ENCODE assay signal across 25 cellular contexts in genomic region chr5:169847519-169847918, GRCh38.
DNase-seq lines count a peak whose midpoint lies in the region; ATAC-seq and TF ChIP-seq lines count a peak whose summit lies in the region.
"Had no signal": no experiment of that assay in that cellular context is flagged by ENCODE, and none has a peak within 500 bp of the region (broad histone marks: within the 10 kb centered on the region; RNA-seq: fewer than 3 reads in every experiment).

No MANE protein-coding gene starts in this region.

- no peak overlapping the region for H3K4me3 Mint-ChIP-seq in HFFc6
- H3K4me3 Mint-ChIP-seq: CD14-positive monocyte; CD4-positive, alpha-beta memory T cell; CD4-positive, CD25-positive, alpha-beta regulatory T cell; CD8-positive, alpha-beta memory T cell had no signal

- H3K9me3 Mint-ChIP-seq in HFFc6: peaks cover 23% of the 10 kb centered on the region

- peaks cover 31% of the 10 kb centered on the region for H3K36me3 Mint-ChIP-seq in HFFc6 (ENCODE audit: low read depth)

- no peak overlapping the region for H3K4me2 ChIP-seq in hepatocyte
- H3K4me2 ChIP-seq: BLaER1 had no signal

- no peaks in the 10 kb centered on the region for H3K9me3 ChIP-seq in neutrophil
- no peaks in the 10 kb centered on the region for H3K9me3 ChIP-seq in hepatocyte (ENCODE audit: low read depth)
- H3K9me3 ChIP-seq: BE2C had no signal

- H3K36me3 ChIP-seq in neutrophil: peaks cover 31% of the 10 kb centered on the region
- H3K36me3 ChIP-seq in hepatocyte (replicated peaks; ENCODE audit: insufficient read depth, low read depth): no peaks in the 10 kb centered on the region
- H3K36me3 ChIP-seq: BE2C had no signal

- no peaks in the 10 kb centered on the region for H3K9me2 ChIP-seq in hepatocyte (replicated peaks; ENCODE audit: insufficient read depth)

- ATAC-seq in left ventricle myocardium superior: peak; percentile 56
- ATAC-seq in HG02885 (IDR thresholded peaks at IDR 0.05; ENCODE audit: poor library complexity, unreplicated experiment): no peak
- ATAC-seq: GM12878 had no signal

- no peaks in the 10 kb centered on the region for H4K20me1 ChIP-seq in hepatocyte (ENCODE audit: insufficient read depth, poor library complexity, severe bottlenecking)
- H4K20me1 ChIP-seq: BLaER1 had no signal

- H3K4me1 Mint-ChIP-seq in HFFc6 (ENCODE audit: low read depth): no peaks in the 10 kb centered on the region

- peak overlapping the region; percentile 2 for H3K27ac ChIP-seq in neutrophil
- no peak overlapping the region for H3K27ac ChIP-seq in hepatocyte
- H3K27ac ChIP-seq: BLaER1 had no signal

- WGBS in hepatocyte (ENCODE audit: low lambda C conversion rate, missing lambda C conversion rate): 93% methylated on average over 1 of the region's 1 CpG

- H3K4me1 ChIP-seq in neutrophil (ENCODE audit: control insufficient read depth in 1 of 2, insufficient read depth in 1 of 2, low read depth in 1 of 2, low read length in 1 of 2) (no peaks in the 10 kb centered on the region), hepatocyte (ENCODE audit: insufficient read depth) (no peaks in the 10 kb centered on the region)
- H3K4me1 ChIP-seq: BE2C, BLaER1 had no signal

- TF ChIP-seq CTCF in fibroblast of the aortic adventitia (IDR thresholded peaks at IDR 0.05; ENCODE audit: insufficient read depth, low read length) (no peak), neutrophil (IDR thresholded peaks at IDR 0.05) (no peak), HFFc6 (IDR thresholded peaks at IDR 0.05) (no peak), hepatocyte (IDR thresholded peaks at IDR 0.05; ENCODE audit: poor library complexity) (no peak)

- H2AFZ ChIP-seq in hepatocyte: no peak overlapping the region

- H3K79me2 ChIP-seq in hepatocyte: no peaks in the 10 kb centered on the region

- H3K4me3 ChIP-seq in fibroblast of the aortic adventitia (ENCODE audit: low read depth, low read length): no peak overlapping the region
- no peak overlapping the region for H3K4me3 ChIP-seq in neutrophil (ENCODE audit: low read depth in 1 of 2, low read length in 1 of 2)
- H3K4me3 ChIP-seq in hepatocyte: no peak overlapping the region
- H3K4me3 ChIP-seq: BLaER1, GM12878 had no signal

- no peak overlapping the region for H3K27ac Mint-ChIP-seq in HFFc6
- H3K27ac Mint-ChIP-seq: CD14-positive monocyte; CD4-positive, alpha-beta memory T cell; CD4-positive, CD25-positive, alpha-beta regulatory T cell; CD8-positive, alpha-beta memory T cell had no signal

- intact Hi-C loops in left ventricle myocardium superior (cut with micrococcal nuclease): no loop called here
- intact Hi-C loops in cardiac septum (cut with DNase I): no loop called here

- H3K27me3 ChIP-seq in neutrophil: no peaks in the 10 kb centered on the region
- H3K27me3 ChIP-seq in hepatocyte: no peaks in the 10 kb centered on the region
- H3K27me3 ChIP-seq: BE2C, BLaER1 had no signal

- DNase-seq in left ventricle myocardium superior (no peak), cardiac septum (ENCODE audit: low spot score) (no peak), fibroblast of the aortic adventitia (ENCODE audit: low read depth) (peak; percentile 55), HFFc6 (no peak), hepatocyte (ENCODE audit: low spot score) (no peak)
- DNase-seq: 8988T; ACHN; BE2C; C1 segment of cervical spinal cord; CD4-positive, alpha-beta memory T cell; CD4-positive, CD25-positive, alpha-beta regulatory T cell; CD8-positive, alpha-beta memory T cell; COR-L47; DMS 273 treated with DMSO at 0.1 percent for 48 hours; DMS153; DMS53; DMS79; DND-41; EL; GDM1 had no signal

- peaks cover 3% of the 10 kb centered on the region; the same call in 1 of the 2 replicates for H3K27me3 Mint-ChIP-seq in HFFc6 (ENCODE audit: insufficient read depth)
- H3K27me3 Mint-ChIP-seq: CD4-positive, alpha-beta memory T cell; CD4-positive, CD25-positive, alpha-beta regulatory T cell; CD8-positive, alpha-beta memory T cell had no signal
